Comparison of ENCODE assay signal across 18 cellular contexts in the genomic region with DNA sequence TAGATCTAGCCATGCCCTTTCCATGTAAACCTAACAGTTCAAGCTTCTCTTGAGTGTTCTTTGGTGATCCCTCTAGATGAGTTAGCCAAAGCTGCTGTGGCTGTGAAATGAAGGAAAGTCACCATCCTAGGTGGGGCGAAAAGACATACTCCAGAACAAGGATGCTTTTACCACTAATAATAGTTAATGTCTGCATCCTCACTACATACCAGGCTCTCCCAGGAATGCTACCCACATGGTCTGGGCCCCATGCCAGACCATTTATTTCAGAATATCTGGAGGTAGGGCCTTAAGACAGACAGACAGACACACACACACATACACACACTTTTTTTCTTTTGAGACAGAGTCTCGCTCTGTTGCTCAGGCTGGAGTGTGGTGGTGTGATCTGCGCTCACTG. TPM values are rescaled to one million over a fixed set of nuclear protein-coding genes. Genes with fewer than 3 reads are reported as not detected.
DNase-seq lines count a peak whose midpoint lies in the region; FAIRE-seq and TF ChIP-seq lines count a peak whose summit lies in the region.
"Had no signal": no experiment of that assay in that cellular context is flagged by ENCODE, and none has a peak within 500 bp of the region (broad histone marks: within the 10 kb centered on the region; RNA-seq: fewer than 3 reads in every experiment).

No MANE protein-coding gene starts in this region.

- H3F3A ChIP-seq in PC-9 (ENCODE audit: insufficient read depth, low read depth) = peaks cover 70% of the 10 kb centered on the region

- no peak for TF ChIP-seq CTCF in PC-9 (conservative IDR thresholded peaks at IDR 0.05)
- TF ChIP-seq CTCF in bronchial epithelial cell (IDR thresholded peaks at IDR 0.05; ENCODE audit: insufficient read depth, low read length, severe bottlenecking) = no peak

- 0 out of 2 replicates have a peak, but pooled peaks cover 7% of the 10 kb centered on the region for H3K36me3 ChIP-seq in PC-9 (ENCODE audit: low read depth)
- H3K36me3 ChIP-seq in bronchial epithelial cell (ENCODE audit: control insufficient read depth, insufficient read depth, low read length) = no peaks in the 10 kb centered on the region
- H3K36me3 ChIP-seq in small intestine (ENCODE audit: control insufficient read depth in 2 of 2, insufficient read depth in 2 of 2, low read length in 2 of 2) = no peaks in the 10 kb centered on the region
- H3K36me3 ChIP-seq: gastroesophageal sphincter, HAP-1 had no signal

- FAIRE-seq in bronchial epithelial cell (lab: Jason Lieb, UNC) = no peak
- no peak for FAIRE-seq in GM19239 (lab: Jason Lieb, UNC)
- no peak for FAIRE-seq in small intestine (lab: Jason Lieb, UNC)
- FAIRE-seq: kidney had no signal

- DNase-seq in EH (ENCODE audit: low read depth) = peak; percentile 90
- peak; percentile 66 to 77 for DNase-seq in PC-9
- peak; percentile 21 for DNase-seq in bronchial epithelial cell (ENCODE audit: low read depth)
- DNase-seq in non-pigmented ciliary epithelial cell (ENCODE audit: low read depth) = peak; percentile 83
- DNase-seq in GM19239 (ENCODE audit: insufficient read length, low spot score) = no peak
- no peak for DNase-seq in small intestine
- DNase-seq in activated T-cell treated with anti-CD3 and anti-CD28 coated beads, Interleukin-2, amount 50 U/mL, for 48 hours = no peak
- DNase-seq in stimulated activated CD4-positive, alpha-beta T cell treated with anti-CD3 and anti-CD28 coated beads, Interleukin-4, amount 100 ng/mL, for 4 hours = no peak
- DNase-seq: activated naive CD4-positive, alpha-beta T cell treated with anti-CD3 and anti-CD28 coated beads, Interleukin-2, amount 50 U/mL, for 16 hours; dermis blood vessel endothelial cell; kidney; NCI-H1092 treated with DMSO at 0.1 percent for 48 hours; NCI-H345; OCI-M1; stimulated activated naive CD8-positive, alpha-beta T cell treated with anti-CD3 and anti-CD28 coated beads, Interleukin-15, Interleukin-2, amounts not matched to agents 100 U/mL and 50 U/mL, for 24 hours; T1000 had no signal

- 98 to 99% (median 99%) methylated on average over 3 of the region's 3 CpGs for WGBS in small intestine, 3 donors

- BruUV-seq in PC-9 (replicated peaks; lab: Mats Ljungman, UMichigan) = no TSS peak

- peaks cover 91% of the 10 kb centered on the region for H3K79me2 ChIP-seq in PC-9 (ENCODE audit: low read depth)

- H3K4me3 ChIP-seq in PC-9 (no peak overlapping the region), bronchial epithelial cell (ENCODE audit: low read depth, low read length) (no peak overlapping the region), small intestine (ENCODE audit: low read depth in 1 of 2, low read length in 2 of 2) (no peak overlapping the region)
- H3K4me3 ChIP-seq: gastroesophageal sphincter, HAP-1 had no signal

- H3K9me2 ChIP-seq in PC-9 (ENCODE audit: insufficient read depth) = no peaks in the 10 kb centered on the region

- peaks cover 95% of the 10 kb centered on the region for H3K4me1 ChIP-seq in PC-9 (replicated peaks; ENCODE audit: insufficient read depth)
- H3K4me1 ChIP-seq in small intestine (ENCODE audit: control insufficient read depth in 2 of 2, insufficient read depth in 1 of 2, low read depth in 1 of 2, low read length in 1 of 2) = peaks cover 10 to 19% of the 10 kb centered on the region in 2 donors
- H3K4me1 ChIP-seq: HAP-1 had no signal

- no peaks in the 10 kb centered on the region for H3K9me3 ChIP-seq in PC-9 (ENCODE audit: insufficient read depth, low read depth)
- no peaks in the 10 kb centered on the region for H3K9me3 ChIP-seq in small intestine (ENCODE audit: control insufficient read depth, low read depth)
- H3K9me3 ChIP-seq: gastroesophageal sphincter, HAP-1 had no signal

- H4K20me1 ChIP-seq in PC-9 (ENCODE audit: insufficient read depth) = no peaks in the 10 kb centered on the region

- CTCF ChIA-PET in PC-9 (lab: Charles Lee) = no interaction called here

- POLR2A ChIA-PET in PC-9 (lab: Charles Lee; ENCODE audit: unreplicated experiment) = no interaction called here

- intact Hi-C loops in PC-9 (cut with micrococcal nuclease; ENCODE audit: unreplicated experiment) = no loop called here

- H3K27me3 ChIP-seq in PC-9 (ENCODE audit: insufficient read depth, low read depth) (no peaks in the 10 kb centered on the region), bronchial epithelial cell (ENCODE audit: control insufficient read depth, insufficient read depth, low read length) (no peaks in the 10 kb centered on the region), small intestine (ENCODE audit: control insufficient read depth in 2 of 2, insufficient read depth in 2 of 2, low read length in 2 of 2) (no peaks in the 10 kb centered on the region)
- H3K27me3 ChIP-seq: gastroesophageal sphincter had no signal

- peak overlapping the region; percentile 76 for H3K4me2 ChIP-seq in PC-9

- H2AFZ ChIP-seq in PC-9 = no peak overlapping the region

- H3K27ac ChIP-seq in PC-9 = peak overlapping the region; percentile 91
- no peak overlapping the region for H3K27ac ChIP-seq in small intestine (ENCODE audit: low read depth in 1 of 2, low read length in 1 of 2)

RNA-seq across cellular contexts. Expression of gene ABTB2, which starts 14.7 kb away (rescaled TPM):
- total RNA-seq in PC-9 (2021) = 12.7 and 12.9 TPM in 2 replicates
- 0.53 and 2.2 TPM in 2 replicates for total RNA-seq in bronchial epithelial cell
- 10 to 100 TPM in 2 of 3 donors, 1 to 10 TPM in 1; 5.9 to 25.1 (median 21.0) TPM for polyA plus RNA-seq in small intestine

Comparison
In these comparisons a context has a peak if more than half of its experiments do, and no peak if none do; other contexts are left out.
1. DNase-seq: peak in EH (single experiment), PC-9 (2 of 2), bronchial epithelial cell (single experiment) and non-pigmented ciliary epithelial cell (single experiment); none in GM19239 (single experiment), small intestine (single experiment), activated T-cell treated with anti-CD3 and anti-CD28 coated beads, Interleukin-2, amount 50 U/mL, for 48 hours (0 of 2) and stimulated activated CD4-positive, alpha-beta T cell treated with anti-CD3 and anti-CD28 coated beads, Interleukin-4, amount 100 ng/mL, for 4 hours (0 of 2).